In the genomic region with DNA sequence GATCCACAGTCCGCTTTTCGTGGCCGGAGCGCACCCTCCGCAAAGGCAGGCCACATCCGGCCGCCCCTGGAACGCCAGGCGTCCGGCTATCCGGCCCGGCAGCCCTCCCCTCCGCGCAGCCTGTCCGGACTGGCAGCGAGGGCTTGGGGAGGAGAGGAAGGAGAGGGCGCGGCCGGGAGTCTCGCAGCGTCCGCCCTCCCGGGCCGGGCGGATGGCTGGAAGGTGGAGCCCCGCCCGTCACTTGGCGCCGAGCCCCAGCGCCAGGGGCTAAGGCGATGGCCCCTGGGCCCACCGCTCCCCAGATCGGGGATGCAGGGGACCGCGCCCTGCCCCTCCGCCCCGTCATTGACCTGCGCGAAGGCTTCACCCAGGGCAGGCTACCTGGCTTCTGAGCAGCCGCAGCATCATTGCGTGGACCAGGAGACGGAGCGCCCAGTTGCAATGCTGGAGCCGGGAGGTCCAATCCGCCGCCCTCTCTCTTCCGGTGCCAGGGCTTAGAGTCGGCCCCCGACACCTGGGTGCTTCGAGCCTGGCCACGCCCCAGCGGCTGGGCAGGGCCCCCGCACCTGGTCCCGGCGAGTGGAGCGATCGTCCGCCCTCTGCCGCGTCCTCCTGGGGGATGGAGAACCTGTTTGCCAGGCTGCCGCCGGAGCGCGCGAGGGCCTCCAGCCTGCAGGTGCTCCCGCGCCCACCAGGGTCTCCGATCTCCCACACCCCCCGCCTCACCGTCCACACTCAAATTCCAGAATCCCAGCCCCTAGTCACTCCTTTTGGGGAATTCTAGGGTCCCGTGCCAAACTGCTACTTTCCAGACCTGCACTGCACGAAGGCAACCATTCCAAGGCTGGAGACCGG, we compare ENCODE assay signal across 1 cellular context.
TF ChIP-seq lines count a peak whose summit lies in the region.

Gene FUT1, minus strand, starts transcription at position 131 of the 855 bp plus-strand sequence. CDS start 1,360 bp downstream, outside the sequence.

TF ChIP-seq in HEK293, 187 proteins besides CTCF, POLR2A, EP300 and RAD21 (continued from another document and continues in another):
- TF ChIP-seq, protein P1, sequence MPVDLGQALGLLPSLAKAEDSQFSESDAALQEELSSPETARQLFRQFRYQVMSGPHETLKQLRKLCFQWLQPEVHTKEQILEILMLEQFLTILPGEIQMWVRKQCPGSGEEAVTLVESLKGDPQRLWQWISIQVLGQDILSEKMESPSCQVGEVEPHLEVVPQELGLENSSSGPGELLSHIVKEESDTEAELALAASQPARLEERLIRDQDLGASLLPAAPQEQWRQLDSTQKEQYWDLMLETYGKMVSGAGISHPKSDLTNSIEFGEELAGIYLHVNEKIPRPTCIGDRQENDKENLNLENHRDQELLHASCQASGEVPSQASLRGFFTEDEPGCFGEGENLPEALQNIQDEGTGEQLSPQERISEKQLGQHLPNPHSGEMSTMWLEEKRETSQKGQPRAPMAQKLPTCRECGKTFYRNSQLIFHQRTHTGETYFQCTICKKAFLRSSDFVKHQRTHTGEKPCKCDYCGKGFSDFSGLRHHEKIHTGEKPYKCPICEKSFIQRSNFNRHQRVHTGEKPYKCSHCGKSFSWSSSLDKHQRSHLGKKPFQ (tag by site-specific recombination; IDR thresholded peaks at IDR 0.05) = no peak
- TF ChIP-seq ZIC2 (tag by site-specific recombination; IDR thresholded peaks at IDR 0.05) (peak; percentile 51; the same call in 1 of the 2 replicates), ZNF514 (tag by site-specific recombination; IDR thresholded peaks at IDR 0.05) (no peak), ZNF529 (tag by site-specific recombination; IDR thresholded peaks at IDR 0.05; ENCODE audit: insufficient replicate concordance) (no peak), ZNF596 (tag by site-specific recombination; IDR thresholded peaks at IDR 0.05) (no peak), ZNF433 (tag by site-specific recombination; IDR thresholded peaks at IDR 0.05; ENCODE audit: low read depth) (no peak), PRDM4 (tag by site-specific recombination; IDR thresholded peaks at IDR 0.05) (peak; percentile 28; the same call in 1 of the 2 replicates), ZSCAN4 (tag by site-specific recombination; IDR thresholded peaks at IDR 0.05) (no peak; the same call in 1 of the 2 replicates), IKZF3 (tag by site-specific recombination; IDR thresholded peaks at IDR 0.05) (0 out of 2 replicates have a peak, but pooled peaks have one; percentile 6), HOXC10 (CRISPR knock-in tag; IDR thresholded peaks at IDR 0.05) (no peak), GLIS2 (tag by site-specific recombination; IDR thresholded peaks at IDR 0.05) (peak; percentile 74), ZNF175 (tag by site-specific recombination; IDR thresholded peaks at IDR 0.05) (no peak), SCRT2 (tag by site-specific recombination; IDR thresholded peaks at IDR 0.05) (peak; percentile 85), SP2 (tag by site-specific recombination; IDR thresholded peaks at IDR 0.05) (peak; percentile 68), ZNF24 (tag by site-specific recombination; IDR thresholded peaks at IDR 0.05) (peak; percentile 69; the same call in 1 of the 2 replicates), KLF9 (tag by site-specific recombination; IDR thresholded peaks at IDR 0.05; ENCODE audit: low read depth) (peak; percentile 70), ZSCAN30 (tag by site-specific recombination; IDR thresholded peaks at IDR 0.05) (0 out of 2 replicates have a peak, but pooled peaks have one; percentile 26), YY2 (tag by site-specific recombination; IDR thresholded peaks at IDR 0.05) (no peak; the same call in 1 of the 2 replicates), REPIN1 (tag by site-specific recombination; IDR thresholded peaks at IDR 0.05; ENCODE audit: low read depth) (peak; percentile 47; the same call in 1 of the 2 replicates), ZNF777 (tag by site-specific recombination; IDR thresholded peaks at IDR 0.05; ENCODE audit: borderline replicate concordance) (no peak; the same call in 1 of the 2 replicates), ZNF521 (tag by site-specific recombination; IDR thresholded peaks at IDR 0.05) (no peak), TCF7L2 (IDR thresholded peaks at IDR 0.05; ENCODE audit: borderline replicate concordance, low read depth, low read length) (no peak), ZNF354C (tag by site-specific recombination; IDR thresholded peaks at IDR 0.05; ENCODE audit: borderline replicate concordance, low read depth) (no peak), ATF2 (tag by site-specific recombination; IDR thresholded peaks at IDR 0.05; ENCODE audit: low read depth) (no peak), ZNF600 (tag by site-specific recombination; IDR thresholded peaks at IDR 0.05) (peak; percentile 33; the same call in 1 of the 2 replicates), FEZF1 (tag by site-specific recombination; IDR thresholded peaks at IDR 0.05) (peak; percentile 21; the same call in 1 of the 2 replicates), ZNF704 (tag by site-specific recombination; IDR thresholded peaks at IDR 0.05) (no peak), ZNF10 (tag by site-specific recombination; IDR thresholded peaks at IDR 0.05) (peak; percentile 77), ZNF510 (tag by site-specific recombination; IDR thresholded peaks at IDR 0.05; ENCODE audit: insufficient replicate concordance) (no peak), ZNF785 (tag by site-specific recombination; IDR thresholded peaks at IDR 0.05) (0 out of 2 replicates have a peak, but pooled peaks have one; percentile 45), HOXD13 (CRISPR knock-in tag; IDR thresholded peaks at IDR 0.05; ENCODE audit: borderline replicate concordance) (no peak), ZNF677 (tag by site-specific recombination; IDR thresholded peaks at IDR 0.05) (no peak), ZSCAN16 (tag by site-specific recombination; IDR thresholded peaks at IDR 0.05) (no peak), ZNF561 (tag by site-specific recombination; IDR thresholded peaks at IDR 0.05; ENCODE audit: borderline replicate concordance) (peak; percentile 78), ZBTB1 (tag by site-specific recombination; IDR thresholded peaks at IDR 0.05) (no peak)
- TF ChIP-seq, protein P2, sequence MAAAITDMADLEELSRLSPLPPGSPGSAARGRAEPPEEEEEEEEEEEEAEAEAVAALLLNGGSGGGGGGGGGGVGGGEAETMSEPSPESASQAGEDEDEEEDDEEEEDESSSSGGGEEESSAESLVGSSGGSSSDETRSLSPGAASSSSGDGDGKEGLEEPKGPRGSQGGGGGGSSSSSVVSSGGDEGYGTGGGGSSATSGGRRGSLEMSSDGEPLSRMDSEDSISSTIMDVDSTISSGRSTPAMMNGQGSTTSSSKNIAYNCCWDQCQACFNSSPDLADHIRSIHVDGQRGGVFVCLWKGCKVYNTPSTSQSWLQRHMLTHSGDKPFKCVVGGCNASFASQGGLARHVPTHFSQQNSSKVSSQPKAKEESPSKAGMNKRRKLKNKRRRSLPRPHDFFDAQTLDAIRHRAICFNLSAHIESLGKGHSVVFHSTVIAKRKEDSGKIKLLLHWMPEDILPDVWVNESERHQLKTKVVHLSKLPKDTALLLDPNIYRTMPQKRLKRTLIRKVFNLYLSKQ (tag by site-specific recombination; IDR thresholded peaks at IDR 0.05; ENCODE audit: borderline replicate concordance) = no peak
- TF ChIP-seq, protein P3, sequence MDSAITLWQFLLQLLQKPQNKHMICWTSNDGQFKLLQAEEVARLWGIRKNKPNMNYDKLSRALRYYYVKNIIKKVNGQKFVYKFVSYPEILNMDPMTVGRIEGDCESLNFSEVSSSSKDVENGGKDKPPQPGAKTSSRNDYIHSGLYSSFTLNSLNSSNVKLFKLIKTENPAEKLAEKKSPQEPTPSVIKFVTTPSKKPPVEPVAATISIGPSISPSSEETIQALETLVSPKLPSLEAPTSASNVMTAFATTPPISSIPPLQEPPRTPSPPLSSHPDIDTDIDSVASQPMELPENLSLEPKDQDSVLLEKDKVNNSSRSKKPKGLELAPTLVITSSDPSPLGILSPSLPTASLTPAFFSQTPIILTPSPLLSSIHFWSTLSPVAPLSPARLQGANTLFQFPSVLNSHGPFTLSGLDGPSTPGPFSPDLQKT (IDR thresholded peaks at IDR 0.05; ENCODE audit: borderline replicate concordance, low read depth, low read length) = no peak
- TF ChIP-seq, protein P4, sequence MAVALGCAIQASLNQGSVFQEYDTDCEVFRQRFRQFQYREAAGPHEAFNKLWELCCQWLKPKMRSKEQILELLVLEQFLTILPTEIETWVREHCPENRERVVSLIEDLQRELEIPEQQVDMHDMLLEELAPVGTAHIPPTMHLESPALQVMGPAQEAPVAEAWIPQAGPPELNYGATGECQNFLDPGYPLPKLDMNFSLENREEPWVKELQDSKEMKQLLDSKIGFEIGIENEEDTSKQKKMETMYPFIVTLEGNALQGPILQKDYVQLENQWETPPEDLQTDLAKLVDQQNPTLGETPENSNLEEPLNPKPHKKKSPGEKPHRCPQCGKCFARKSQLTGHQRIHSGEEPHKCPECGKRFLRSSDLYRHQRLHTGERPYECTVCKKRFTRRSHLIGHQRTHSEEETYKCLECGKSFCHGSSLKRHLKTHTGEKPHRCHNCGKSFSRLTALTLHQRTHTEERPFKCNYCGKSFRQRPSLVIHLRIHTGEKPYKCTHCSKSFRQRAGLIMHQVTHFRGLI (tag by site-specific recombination; IDR thresholded peaks at IDR 0.05) = peak; percentile 39
- TF ChIP-seq, protein P5, sequence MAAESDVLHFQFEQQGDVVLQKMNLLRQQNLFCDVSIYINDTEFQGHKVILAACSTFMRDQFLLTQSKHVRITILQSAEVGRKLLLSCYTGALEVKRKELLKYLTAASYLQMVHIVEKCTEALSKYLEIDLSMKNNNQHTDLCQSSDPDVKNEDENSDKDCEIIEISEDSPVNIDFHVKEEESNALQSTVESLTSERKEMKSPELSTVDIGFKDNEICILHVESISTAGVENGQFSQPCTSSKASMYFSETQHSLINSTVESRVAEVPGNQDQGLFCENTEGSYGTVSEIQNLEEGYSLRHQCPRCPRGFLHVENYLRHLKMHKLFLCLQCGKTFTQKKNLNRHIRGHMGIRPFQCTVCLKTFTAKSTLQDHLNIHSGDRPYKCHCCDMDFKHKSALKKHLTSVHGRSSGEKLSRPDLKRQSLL (tag by site-specific recombination; IDR thresholded peaks at IDR 0.05) = peak; percentile 96
- TF ChIP-seq, protein P6, sequence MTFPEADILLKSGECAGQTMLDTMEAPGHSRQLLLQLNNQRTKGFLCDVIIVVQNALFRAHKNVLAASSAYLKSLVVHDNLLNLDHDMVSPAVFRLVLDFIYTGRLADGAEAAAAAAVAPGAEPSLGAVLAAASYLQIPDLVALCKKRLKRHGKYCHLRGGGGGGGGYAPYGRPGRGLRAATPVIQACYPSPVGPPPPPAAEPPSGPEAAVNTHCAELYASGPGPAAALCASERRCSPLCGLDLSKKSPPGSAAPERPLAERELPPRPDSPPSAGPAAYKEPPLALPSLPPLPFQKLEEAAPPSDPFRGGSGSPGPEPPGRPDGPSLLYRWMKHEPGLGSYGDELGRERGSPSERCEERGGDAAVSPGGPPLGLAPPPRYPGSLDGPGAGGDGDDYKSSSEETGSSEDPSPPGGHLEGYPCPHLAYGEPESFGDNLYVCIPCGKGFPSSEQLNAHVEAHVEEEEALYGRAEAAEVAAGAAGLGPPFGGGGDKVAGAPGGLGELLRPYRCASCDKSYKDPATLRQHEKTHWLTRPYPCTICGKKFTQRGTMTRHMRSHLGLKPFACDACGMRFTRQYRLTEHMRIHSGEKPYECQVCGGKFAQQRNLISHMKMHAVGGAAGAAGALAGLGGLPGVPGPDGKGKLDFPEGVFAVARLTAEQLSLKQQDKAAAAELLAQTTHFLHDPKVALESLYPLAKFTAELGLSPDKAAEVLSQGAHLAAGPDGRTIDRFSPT (tag by site-specific recombination; IDR thresholded peaks at IDR 0.05) = no peak
